In the genomic region with DNA sequence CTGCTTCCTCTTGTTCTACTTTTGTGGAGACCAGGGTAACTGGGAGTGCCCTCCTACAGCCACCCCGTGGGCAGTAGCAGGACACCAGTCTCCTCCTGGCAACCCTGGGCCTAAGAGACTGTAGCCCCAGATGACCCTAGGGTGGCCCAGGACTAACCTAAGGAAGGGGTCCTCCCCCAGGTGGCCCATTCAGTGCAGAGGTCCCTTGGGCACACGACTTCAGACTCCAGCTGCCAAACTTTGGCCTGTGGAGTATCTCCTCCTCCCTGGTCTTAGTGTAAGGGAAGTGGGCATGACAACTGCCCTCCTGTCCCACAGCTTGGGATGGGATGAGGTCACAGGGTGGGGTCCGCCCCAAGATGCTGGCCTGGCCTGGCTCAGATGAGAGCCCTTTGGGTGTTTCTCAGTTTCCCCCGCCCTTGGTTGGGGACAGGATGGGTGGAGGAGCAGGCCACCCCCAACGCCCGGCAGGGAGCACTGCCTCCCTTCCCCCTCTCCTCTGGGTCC, we compare ENCODE assay signal across 1 cellular context.
TF ChIP-seq lines count a peak whose summit lies in the region.

No MANE protein-coding gene starts in this region.

TF ChIP-seq in IMR-90, 13 proteins besides CTCF, POLR2A, EP300 and RAD21:
- TF ChIP-seq RFX5 (IDR thresholded peaks at IDR 0.05; ENCODE audit: low read depth, low read length) = no peak
- TF ChIP-seq NFE2L2 (IDR thresholded peaks at IDR 0.05; ENCODE audit: low read depth, low read length) = no peak
TF ChIP-seq in IMR-90: peak in this region for 0.
